ENCODE assay signal across 9 cellular contexts in the genomic region with DNA sequence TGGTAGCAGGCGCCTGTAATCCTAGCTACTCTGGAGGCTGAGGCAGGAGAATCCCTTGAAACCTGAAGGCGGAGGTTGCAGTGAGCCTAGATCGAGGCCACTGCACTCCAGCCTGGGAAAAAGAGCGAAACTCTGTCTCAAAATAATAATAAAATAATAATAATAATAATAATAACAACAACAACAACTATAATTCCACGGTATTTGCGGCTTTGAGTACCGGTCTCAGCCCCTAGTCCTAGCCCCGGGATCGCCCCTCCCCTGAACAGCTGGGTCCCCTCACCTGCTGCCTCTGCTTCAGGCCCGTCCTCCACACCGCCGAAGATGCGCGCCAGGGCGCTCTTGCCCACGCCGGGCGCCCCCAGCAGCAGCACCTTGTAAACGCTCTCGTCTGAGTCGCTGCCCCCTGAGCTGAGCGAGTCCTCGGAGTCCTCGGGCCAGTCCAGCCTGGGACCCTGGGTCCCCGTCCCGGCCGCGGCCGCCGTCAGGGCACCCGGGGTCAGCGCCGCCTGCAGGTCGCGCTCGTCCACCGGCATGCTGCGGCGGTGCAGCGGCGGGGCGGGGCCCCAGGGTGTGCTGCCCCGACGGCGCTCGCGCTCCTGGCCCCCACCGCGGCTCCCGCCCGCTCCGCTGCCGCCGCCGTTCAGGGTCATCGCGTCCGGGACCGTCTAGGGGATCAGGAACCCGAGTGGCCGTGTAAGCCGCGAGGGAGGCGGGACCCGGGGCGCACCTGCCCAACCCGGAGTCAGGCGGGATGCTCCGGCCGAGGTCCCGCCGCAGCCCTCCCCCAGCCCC. TPM values are rescaled to one million over a fixed set of nuclear protein-coding genes. Genes with fewer than 3 reads are reported as not detected.
A peak's percentile ranks its signal among the peaks of the same experiment; 100 is the strongest.
DNase-seq lines count a peak whose midpoint lies in the region; ATAC-seq, FAIRE-seq and TF ChIP-seq lines count a peak whose summit lies in the region.
"Had no signal": no experiment of that assay in that cellular context is flagged by ENCODE, and none has a peak within 500 bp of the region (broad histone marks: within the 10 kb centered on the region; RNA-seq: fewer than 3 reads in every experiment).

No MANE protein-coding gene starts in this region.

- no peaks in the 10 kb centered on the region for H3K36me3 ChIP-seq in MG63
- H3K36me3 ChIP-seq in small intestine (ENCODE audit: control insufficient read depth in 2 of 2, insufficient read depth in 2 of 2, low read length in 2 of 2), result no peaks in the 10 kb centered on the region

- DNase-seq in GM10266 (ENCODE audit: extremely low spot score) (peak; percentile 84), MG63 (peak; percentile 33), hepatic stellate cell (ENCODE audit: low spot score) (peak; percentile 63), small intestine (peak; percentile 56), NCI-H2081 treated with DMSO at 0.1 percent for 48 hours (lab: John Stamatoyannopoulos, UW) (no peak), SHP77 treated with DMSO at 0.1 percent for 48 hours (lab: John Stamatoyannopoulos, UW) (no peak)
- DNase-seq in activated naive CD4-positive, alpha-beta T cell treated with anti-CD3 and anti-CD28 coated beads, Interleukin-2, amount 50 U/mL, for 72 hours (ENCODE audit: low spot score in 2 of 2), result peak in 1 of 2 donors; percentile 68

- peak; percentile 29 to 79 for ATAC-seq in activated naive CD4-positive, alpha-beta T cell treated with anti-CD3 and anti-CD28 coated beads, Interleukin-2, amount 50 U/mL, for 72 hours
- ATAC-seq in HG03135 (IDR thresholded peaks at IDR 0.05; ENCODE audit: unreplicated experiment), result no peak

- H3K9me3 ChIP-seq in MG63 (no peaks in the 10 kb centered on the region), small intestine (ENCODE audit: control insufficient read depth, low read depth) (no peaks in the 10 kb centered on the region)

- H3K27me3 ChIP-seq in MG63 (no peaks in the 10 kb centered on the region), small intestine (ENCODE audit: control insufficient read depth in 2 of 2, insufficient read depth in 2 of 2, low read length in 2 of 2) (no peaks in the 10 kb centered on the region)

- peak; percentile 74 for TF ChIP-seq CTCF in GM10266 (IDR thresholded peaks at IDR 0.05; ENCODE audit: control insufficient read depth, insufficient read depth, low read depth, missing control alignments)

- FAIRE-seq in small intestine (lab: Jason Lieb, UNC), result no peak

- H3K4me1 ChIP-seq in small intestine (ENCODE audit: control insufficient read depth in 2 of 2, insufficient read depth in 1 of 2, low read depth in 1 of 2, low read length in 1 of 2), result peaks cover 0 to 3% of the 10 kb centered on the region in 2 donors

- H3K9me3 Mint-ChIP-seq in activated naive CD4-positive, alpha-beta T cell treated with anti-CD3 and anti-CD28 coated beads, Interleukin-2, amount 50 U/mL, for 72 hours, result no peaks in the 10 kb centered on the region
- H3K9me3 Mint-ChIP-seq: T-helper 1 cell treated with Interleukin-12 subunit alpha and Interleukin-12 subunit beta and Interleukin-4 antibody, amounts not matched to agents 30 μg/mL and 1 μg/mL, for 36 hours had no signal

- WGBS in small intestine, 3 donors, result 5 to 10% (median 7%) methylated on average over 45 to 72 of the region's 72 CpGs

- no peak overlapping the region for H3K27ac Mint-ChIP-seq in activated naive CD4-positive, alpha-beta T cell treated with anti-CD3 and anti-CD28 coated beads, Interleukin-2, amount 50 U/mL, for 72 hours
- H3K27ac Mint-ChIP-seq: T-helper 1 cell treated with Interleukin-12 subunit alpha and Interleukin-12 subunit beta and Interleukin-4 antibody, amounts not matched to agents 30 μg/mL and 1 μg/mL, for 36 hours had no signal

- H3K4me3 ChIP-seq in MG63 (peak overlapping the region; percentile 38), small intestine (ENCODE audit: low read depth in 1 of 2, low read length in 2 of 2) (peak overlapping the region; percentile 29 to 58)

- H3K36me3 Mint-ChIP-seq in activated naive CD4-positive, alpha-beta T cell treated with anti-CD3 and anti-CD28 coated beads, Interleukin-2, amount 50 U/mL, for 72 hours, result peaks cover 0 to 8% of the 10 kb centered on the region in 2 donors

- H3K27ac ChIP-seq in small intestine (ENCODE audit: low read depth in 1 of 2, low read length in 1 of 2), result no peak overlapping the region

RNA-seq across cellular contexts. Expression of a gene that starts 0.6 kb away (rescaled TPM):
- total RNA-seq in MG63 (2014; rRNA removed; shearing (Covaris generic); ENCODE audit: low replicate concordance), result 1.6 and 10.4 TPM in 2 replicates
- total RNA-seq in activated naive CD4-positive, alpha-beta T cell treated with anti-CD3 and anti-CD28 coated beads, Interleukin-2, amount 50 U/mL, for 72 hours, result 1 to 10 TPM in 1 of 2 donors, under 1 TPM in 1; 0.99 to 3.8 TPM
- 10 to 100 TPM in 1 of 3 donors, 1 to 10 TPM in 2; 2.2 to 10.9 (median 4.9) TPM for polyA plus RNA-seq in small intestine

RNA-seq across cellular contexts. Expression of a gene that starts 6.0 kb away (rescaled TPM):
- total RNA-seq in MG63 (2014; rRNA removed; shearing (Covaris generic); ENCODE audit: low replicate concordance), result not detected in 2 replicates
- not detected for total RNA-seq in activated naive CD4-positive, alpha-beta T cell treated with anti-CD3 and anti-CD28 coated beads, Interleukin-2, amount 50 U/mL, for 72 hours
- 1 to 10 TPM in 2 of 3 donors, under 1 TPM in 1; 0.91 to 5.4 (median 3.5) TPM for polyA plus RNA-seq in small intestine

RNA-seq across cellular contexts. Expression of a gene that starts 9.5 kb away (rescaled TPM):
- 52.7 and 125 TPM in 2 replicates for total RNA-seq in MG63 (2014; rRNA removed; shearing (Covaris generic); ENCODE audit: low replicate concordance)
- total RNA-seq in activated naive CD4-positive, alpha-beta T cell treated with anti-CD3 and anti-CD28 coated beads, Interleukin-2, amount 50 U/mL, for 72 hours, result 100 to 1,000 TPM; 169 to 196 TPM
- 100 to 1,000 TPM; 219 to 274 (median 245) TPM for polyA plus RNA-seq in small intestine

RNA-seq across cellular contexts. Expression of a gene that starts 10.6 kb away (rescaled TPM):
- 12.8 and 32.7 TPM in 2 replicates for total RNA-seq in MG63 (2014; rRNA removed; shearing (Covaris generic); ENCODE audit: low replicate concordance)
- total RNA-seq in activated naive CD4-positive, alpha-beta T cell treated with anti-CD3 and anti-CD28 coated beads, Interleukin-2, amount 50 U/mL, for 72 hours, result 10 to 100 TPM; 26.2 to 29.8 TPM
- polyA plus RNA-seq in small intestine, result 100 to 1,000 TPM; 254 to 337 (median 333) TPM

RNA-seq across cellular contexts. Expression of a gene that starts 36.3 kb away (rescaled TPM):
- 1.3 and 1.9 TPM in 2 replicates for total RNA-seq in MG63 (2014; rRNA removed; shearing (Covaris generic); ENCODE audit: low replicate concordance)
- 1 to 10 TPM in 1 of 2 donors, under 1 TPM in 1; 0.73 to 6.8 TPM for total RNA-seq in activated naive CD4-positive, alpha-beta T cell treated with anti-CD3 and anti-CD28 coated beads, Interleukin-2, amount 50 U/mL, for 72 hours
- polyA plus RNA-seq in small intestine, result 10 to 100 TPM; 14.6 to 36.0 (median 28.1) TPM

Comparison
In these comparisons a context has a peak if more than half of its experiments do, and no peak if none do; other contexts are left out.
1. DNase-seq: peak in GM10266 (single experiment), MG63 (single experiment), hepatic stellate cell (single experiment) and small intestine (single experiment); none in NCI-H2081 treated with DMSO at 0.1 percent for 48 hours (single experiment) and SHP77 treated with DMSO at 0.1 percent for 48 hours (single experiment).